ENCODE assay signal across 8 cellular contexts in the genomic region with DNA sequence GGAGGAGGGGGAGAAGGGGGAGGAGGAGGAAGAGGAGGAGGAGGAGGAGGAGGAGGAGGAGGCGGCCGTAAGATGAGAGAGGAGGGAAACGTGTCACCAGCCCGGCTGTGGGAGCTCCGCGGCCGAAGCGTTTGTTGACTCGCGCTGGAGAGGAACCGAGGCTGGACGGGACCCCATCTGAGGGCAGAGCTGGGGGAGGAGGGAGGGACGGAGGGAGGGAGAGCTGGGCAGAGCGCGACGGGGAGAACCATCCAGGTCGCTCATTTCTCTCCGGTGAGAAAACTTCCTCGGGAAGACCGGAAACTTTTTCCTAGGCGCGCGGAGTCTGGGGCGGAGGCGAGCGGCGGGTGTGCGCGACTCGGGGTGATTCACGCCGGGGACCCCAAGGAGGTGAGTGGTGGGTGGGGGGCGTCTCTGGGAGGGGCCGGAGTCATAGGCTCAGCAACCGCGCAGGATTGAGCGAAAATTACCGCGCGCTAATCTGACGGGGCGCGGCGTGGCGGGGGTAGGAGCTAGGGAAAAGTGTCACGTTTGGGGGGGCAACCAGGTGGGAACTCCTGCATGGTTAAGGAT.
DNase-seq lines count a peak whose midpoint lies in the region; ATAC-seq and TF ChIP-seq lines count a peak whose summit lies in the region.

No MANE protein-coding gene starts in this region.

- H3K4me1 Mint-ChIP-seq in activated naive CD8-positive, alpha-beta T cell treated with anti-CD3 and anti-CD28 coated beads for 36 hours, result peaks cover 28% of the 10 kb centered on the region

- peak overlapping the region; percentile 81 for H3K4me3 Mint-ChIP-seq in activated naive CD8-positive, alpha-beta T cell treated with anti-CD3 and anti-CD28 coated beads for 36 hours

- TF ChIP-seq CTCF in AG04450 (IDR thresholded peaks at IDR 0.05; ENCODE audit: low read depth, low read length) (no peak), HFF-Myc (IDR thresholded peaks at IDR 0.05; ENCODE audit: low read depth, low read length, missing control alignments) (no peak), retinal pigment epithelial cell (conservative IDR thresholded peaks at IDR 0.05; ENCODE audit: low read depth, low read length) (no peak), GM10266 (IDR thresholded peaks at IDR 0.05; ENCODE audit: control insufficient read depth, insufficient read depth, low read depth, missing control alignments) (no peak)

- H3K4me3 ChIP-seq in AG04450 (ENCODE audit: low read depth, low read length) (peak overlapping the region; percentile 70), HFF-Myc (replicated peaks; ENCODE audit: low read depth, low read length) (peak overlapping the region; percentile 62), retinal pigment epithelial cell (ENCODE audit: low read length) (peak overlapping the region; percentile 72)

- ATAC-seq in GM18502 (IDR thresholded peaks at IDR 0.05; ENCODE audit: poor library complexity, unreplicated experiment), result no peak

- peak overlapping the region; percentile 28 for H3K27ac Mint-ChIP-seq in activated naive CD8-positive, alpha-beta T cell treated with anti-CD3 and anti-CD28 coated beads for 36 hours

- CTCF ChIA-PET in AG04450 (lab: Charles Lee), result interaction anchor here (0.6 to 3.4 kb wide), 12 partner anchors 12 to 907 kb away, joined by 3 to 34 read pairs (median 5); no protein-coding TSS in a partner anchor

- peaks cover 3% of the 10 kb centered on the region for H3K36me3 Mint-ChIP-seq in activated naive CD8-positive, alpha-beta T cell treated with anti-CD3 and anti-CD28 coated beads for 36 hours

- H3K9me3 Mint-ChIP-seq in activated naive CD8-positive, alpha-beta T cell treated with anti-CD3 and anti-CD28 coated beads for 36 hours, result no peaks in the 10 kb centered on the region

- H3K27me3 Mint-ChIP-seq in activated naive CD8-positive, alpha-beta T cell treated with anti-CD3 and anti-CD28 coated beads for 36 hours, result peaks cover 88% of the 10 kb centered on the region

- H3K27ac ChIP-seq in AG04450 (ENCODE audit: low read depth, low read length), result no peak overlapping the region

- no peaks in the 10 kb centered on the region for H3K27me3 ChIP-seq in AG04450 (ENCODE audit: control insufficient read depth, insufficient read depth, low read length)

- no peaks in the 10 kb centered on the region; the same call in 1 of the 2 replicates for H3K9me3 ChIP-seq in AG04450 (ENCODE audit: control insufficient read depth, insufficient read depth, low read length)

- DNase-seq in AG04450 (ENCODE audit: low read depth, low spot score) (no peak), HFF-Myc (ENCODE audit: extremely low read depth, low read depth) (no peak), hepatic stellate cell (ENCODE audit: low spot score) (peak; percentile 37), retinal pigment epithelial cell (ENCODE audit: low read depth) (no peak), GM10266 (ENCODE audit: extremely low spot score) (no peak), NCI-H748 (lab: John Stamatoyannopoulos, UW; ENCODE audit: unreplicated experiment) (no peak)
- no peak for DNase-seq in activated naive CD8-positive, alpha-beta T cell treated with anti-CD3 and anti-CD28 coated beads for 36 hours

- POLR2A ChIA-PET in AG04450 (lab: Yijun Ruan, JAX), result interaction anchor here (0.6 to 1.2 kb wide), 4 partner anchors 51 to 134 kb away, joined by 3 to 5 read pairs (median 3); partner anchors contain the start of gene TRAF6
